19 cellular contexts compared by ENCODE assay signal in genomic region chr1:89594096-89594740, GRCh38. TPM values are rescaled to one million over a fixed set of nuclear protein-coding genes. Genes with fewer than 3 reads are reported as not detected.
A peak's percentile ranks its signal among the peaks of the same experiment; 100 is the strongest.
DNase-seq lines count a peak whose midpoint lies in the region; ATAC-seq and TF ChIP-seq lines count a peak whose summit lies in the region.
"Had no signal": no experiment of that assay in that cellular context is flagged by ENCODE, and none has a peak within 500 bp of the region (broad histone marks: within the 10 kb centered on the region; RNA-seq: fewer than 3 reads in every experiment).

No MANE protein-coding gene starts in this region.

- CTCF ChIA-PET in activated CD4-positive, alpha-beta T cell treated with anti-CD3 and anti-CD28 coated beads for 36 hours (lab: Charles Lee), result interaction anchor here (1.0 to 2.9 kb wide), 7 partner anchors 9 to 110 kb away, joined by 3 to 15 read pairs (median 9); no protein-coding TSS in a partner anchor
- CTCF ChIA-PET in naive thymus-derived CD4-positive, alpha-beta T cell (lab: Charles Lee), result interaction anchor here (0.9 to 5.8 kb wide), 8 partner anchors 9 to 169 kb away, joined by 3 to 62 read pairs (median 5); no protein-coding TSS in a partner anchor

- peaks cover 4 to 32% of the 10 kb centered on the region in 2 donors for H3K4me1 ChIP-seq in naive thymus-derived CD4-positive, alpha-beta T cell (ENCODE audit: control insufficient read depth in 2 of 2, insufficient read depth in 2 of 2, low read length in 2 of 2)
- peaks cover 5% of the 10 kb centered on the region for H3K4me1 ChIP-seq in upper lobe of right lung

- no peak for ATAC-seq in activated CD4-positive, alpha-beta T cell treated with anti-CD3 and anti-CD28 coated beads for 36 hours
- ATAC-seq in naive thymus-derived CD4-positive, alpha-beta T cell, result no peak
- no peak for ATAC-seq in GM21526 (IDR thresholded peaks at IDR 0.05; ENCODE audit: low FRiP score, unreplicated experiment)
- no peak for ATAC-seq in upper lobe of right lung

- H3K36me3 ChIP-seq in naive thymus-derived CD4-positive, alpha-beta T cell (ENCODE audit: control insufficient read depth in 2 of 3, insufficient read depth in 3 of 3, low read length in 3 of 3), result no peaks in the 10 kb centered on the region
- no peaks in the 10 kb centered on the region for H3K36me3 ChIP-seq in upper lobe of right lung

- peak overlapping the region; percentile 65 for H3K27ac Mint-ChIP-seq in activated CD4-positive, alpha-beta T cell treated with anti-CD3 and anti-CD28 coated beads for 36 hours
- H3K27ac Mint-ChIP-seq in activated CD4-positive, alpha-beta T cell treated with anti-CD3 and anti-CD28 coated beads, Interleukin-2, amount 10 ng/mL, durations not matched to agents 24 days and 14 days, result no peak overlapping the region
- H3K27ac Mint-ChIP-seq in naive thymus-derived CD4-positive, alpha-beta T cell, result peak overlapping the region in 5 of 9 donors; percentile 13 to 84 (median 58)
- H3K27ac Mint-ChIP-seq: B cell, HFFc6 had no signal

- H3K9me3 Mint-ChIP-seq in activated CD4-positive, alpha-beta T cell treated with anti-CD3 and anti-CD28 coated beads for 36 hours (ENCODE audit: low read depth), result no peaks in the 10 kb centered on the region
- H3K9me3 Mint-ChIP-seq in activated CD4-positive, alpha-beta T cell treated with anti-CD3 and anti-CD28 coated beads, Interleukin-2, amount 10 ng/mL, durations not matched to agents 24 days and 14 days, result no peaks in the 10 kb centered on the region
- H3K9me3 Mint-ChIP-seq in naive thymus-derived CD4-positive, alpha-beta T cell, result peaks cover 0 to under 1% (median 0%) of the 10 kb centered on the region in 11 donors
- H3K9me3 Mint-ChIP-seq: HFFc6 had no signal

- peaks cover 62% of the 10 kb centered on the region for H3K36me3 Mint-ChIP-seq in activated CD4-positive, alpha-beta T cell treated with anti-CD3 and anti-CD28 coated beads for 36 hours (ENCODE audit: low read depth)
- peaks cover 66% of the 10 kb centered on the region for H3K36me3 Mint-ChIP-seq in activated CD4-positive, alpha-beta T cell treated with anti-CD3 and anti-CD28 coated beads, Interleukin-2, amount 10 ng/mL, durations not matched to agents 24 days and 14 days (ENCODE audit: low read depth)
- peaks cover 0 to 19% (median 9%) of the 10 kb centered on the region in 5 donors for H3K36me3 Mint-ChIP-seq in naive thymus-derived CD4-positive, alpha-beta T cell

- no peaks in the 10 kb centered on the region for H3K27me3 ChIP-seq in dorsolateral prefrontal cortex
- no peaks in the 10 kb centered on the region for H3K27me3 ChIP-seq in naive thymus-derived CD4-positive, alpha-beta T cell (ENCODE audit: control insufficient read depth in 2 of 2, insufficient read depth in 2 of 2, low read length in 2 of 2)
- no peaks in the 10 kb centered on the region for H3K27me3 ChIP-seq in upper lobe of right lung

- H3K27ac ChIP-seq in dorsolateral prefrontal cortex, result peak overlapping the region in 48 of 59 donors; percentile 3 to 72 (median 38)
- H3K27ac ChIP-seq in naive thymus-derived CD4-positive, alpha-beta T cell (ENCODE audit: low read depth, low read length), result no peak overlapping the region
- no peak overlapping the region for H3K27ac ChIP-seq in upper lobe of right lung

- no peak for DNase-seq in activated CD4-positive, alpha-beta T cell treated with anti-CD3 and anti-CD28 coated beads for 36 hours
- no peak for DNase-seq in activated CD4-positive, alpha-beta T cell treated with anti-CD3 and anti-CD28 coated beads, Interleukin-2, amount 10 ng/mL, durations not matched to agents 24 days and 14 days
- peak; percentile 15 for DNase-seq in HCEC 1CT
- DNase-seq in dorsolateral prefrontal cortex, result no peak
- DNase-seq in naive thymus-derived CD4-positive, alpha-beta T cell, result no peak
- DNase-seq in NCI-H774 (lab: John Stamatoyannopoulos, UW), result no peak
- DNase-seq in upper lobe of right lung, result no peak
- DNase-seq: 8988T, DMS 273 treated with DMSO at 0.1 percent for 48 hours, HFFc6, KBM-7, MV-4-11, NCI-H1694 treated with DMSO at 0.1 percent for 48 hours, NCI-H2107, NCI-H510A, NCI-H82, SHP77 had no signal

- no peaks in the 10 kb centered on the region for H3K27me3 Mint-ChIP-seq in activated CD4-positive, alpha-beta T cell treated with anti-CD3 and anti-CD28 coated beads for 36 hours
- no peaks in the 10 kb centered on the region for H3K27me3 Mint-ChIP-seq in activated CD4-positive, alpha-beta T cell treated with anti-CD3 and anti-CD28 coated beads, Interleukin-2, amount 10 ng/mL, durations not matched to agents 24 days and 14 days
- no peaks in the 10 kb centered on the region for H3K27me3 Mint-ChIP-seq in naive thymus-derived CD4-positive, alpha-beta T cell
- H3K27me3 Mint-ChIP-seq: B cell had no signal

- H3K4me3 Mint-ChIP-seq in activated CD4-positive, alpha-beta T cell treated with anti-CD3 and anti-CD28 coated beads for 36 hours, result no peak overlapping the region
- H3K4me3 Mint-ChIP-seq in activated CD4-positive, alpha-beta T cell treated with anti-CD3 and anti-CD28 coated beads, Interleukin-2, amount 10 ng/mL, durations not matched to agents 24 days and 14 days, result no peak overlapping the region
- peak overlapping the region in 3 of 10 donors; percentile 5 to 19 (median 5) for H3K4me3 Mint-ChIP-seq in naive thymus-derived CD4-positive, alpha-beta T cell
- H3K4me3 Mint-ChIP-seq: B cell, HFFc6 had no signal

- H3K4me3 ChIP-seq in dorsolateral prefrontal cortex (peak overlapping the region in 7 of 59 donors; percentile 2 to 25 (median 7)), upper lobe of right lung (no peak overlapping the region)
- H3K4me3 ChIP-seq in naive thymus-derived CD4-positive, alpha-beta T cell (ENCODE audit: low read length), result no peak overlapping the region

- TF ChIP-seq CTCF in dorsolateral prefrontal cortex (IDR thresholded peaks at IDR 0.05 in 54 of 56, conservative IDR thresholded peaks at IDR 0.05 in 2 of 56; ENCODE audit: low read depth in 1 of 56, partially characterized antibody in 56 of 56) (no peak), upper lobe of right lung (IDR thresholded peaks at IDR 0.05) (no peak)

- POLR2A ChIA-PET in activated CD4-positive, alpha-beta T cell treated with anti-CD3 and anti-CD28 coated beads for 36 hours (lab: Charles Lee), result interaction anchor here (1.0 to 1.4 kb wide), 2 partner anchors 15 to 57 kb away, joined by 3 read pairs; no protein-coding TSS in a partner anchor
- POLR2A ChIA-PET in naive thymus-derived CD4-positive, alpha-beta T cell (lab: Charles Lee), result interaction anchor here (0.7 to 26.1 kb wide), 8 partner anchors 9 to 169 kb away, joined by 3 to 834 read pairs (median 4); partner anchors contain the start of gene LRRC8C

- peaks cover 89% of the 10 kb centered on the region for H3K4me1 Mint-ChIP-seq in activated CD4-positive, alpha-beta T cell treated with anti-CD3 and anti-CD28 coated beads for 36 hours
- peaks cover 69% of the 10 kb centered on the region for H3K4me1 Mint-ChIP-seq in activated CD4-positive, alpha-beta T cell treated with anti-CD3 and anti-CD28 coated beads, Interleukin-2, amount 10 ng/mL, durations not matched to agents 24 days and 14 days
- peaks cover 39 to 96% (median 87%) of the 10 kb centered on the region in 7 donors for H3K4me1 Mint-ChIP-seq in naive thymus-derived CD4-positive, alpha-beta T cell

- intact Hi-C loops in activated CD4-positive, alpha-beta T cell treated with anti-CD3 and anti-CD28 coated beads for 36 hours (cut with DNase I, micrococcal nuclease), result no loop called here
- intact Hi-C loops in activated CD4-positive, alpha-beta T cell treated with anti-CD3 and anti-CD28 coated beads, Interleukin-2, amount 10 ng/mL, durations not matched to agents 24 days and 14 days (cut with micrococcal nuclease), result no loop called here
- intact Hi-C loops in dorsolateral prefrontal cortex (cut with DNase I) (no loop called here), upper lobe of right lung (cut with DNase I) (no loop called here)
- intact Hi-C loops in naive thymus-derived CD4-positive, alpha-beta T cell (cut with micrococcal nuclease), result no loop called here

- no peaks in the 10 kb centered on the region for H3K9me3 ChIP-seq in naive thymus-derived CD4-positive, alpha-beta T cell (ENCODE audit: control insufficient read depth in 2 of 3, low read length in 3 of 3)
- H3K9me3 ChIP-seq in upper lobe of right lung, result no peaks in the 10 kb centered on the region

RNA-seq across cellular contexts. Expression of gene LRRC8C, which starts 38.7 kb away (rescaled TPM):
- 10 to 100 TPM; 31.5 to 37.1 TPM for total RNA-seq in activated CD4-positive, alpha-beta T cell treated with anti-CD3 and anti-CD28 coated beads for 36 hours
- 73.1 and 74.0 TPM in 2 replicates for total RNA-seq in activated CD4-positive, alpha-beta T cell treated with anti-CD3 and anti-CD28 coated beads, Interleukin-2, amount 10 ng/mL, durations not matched to agents 24 days and 14 days
- total RNA-seq in dorsolateral prefrontal cortex (10 to 100 TPM; 10.3 to 21.7 (median 16.1) TPM), upper lobe of right lung (12.6 TPM)
- 10 to 100 TPM; 27.1 to 50.5 (median 46.6) TPM for total RNA-seq in naive thymus-derived CD4-positive, alpha-beta T cell
- polyA plus RNA-seq in naive thymus-derived CD4-positive, alpha-beta T cell, result 10 to 100 TPM; 14.3 to 16.6 TPM

Comparison
In these comparisons a context has a peak if more than half of its experiments do, and no peak if none do; other contexts are left out.
1. H3K27ac ChIP-seq: peak in dorsolateral prefrontal cortex (48 of 59); none in naive thymus-derived CD4-positive, alpha-beta T cell (single experiment) and upper lobe of right lung (single experiment).